ENCODE assay signal across 21 cellular contexts in the genomic region with DNA sequence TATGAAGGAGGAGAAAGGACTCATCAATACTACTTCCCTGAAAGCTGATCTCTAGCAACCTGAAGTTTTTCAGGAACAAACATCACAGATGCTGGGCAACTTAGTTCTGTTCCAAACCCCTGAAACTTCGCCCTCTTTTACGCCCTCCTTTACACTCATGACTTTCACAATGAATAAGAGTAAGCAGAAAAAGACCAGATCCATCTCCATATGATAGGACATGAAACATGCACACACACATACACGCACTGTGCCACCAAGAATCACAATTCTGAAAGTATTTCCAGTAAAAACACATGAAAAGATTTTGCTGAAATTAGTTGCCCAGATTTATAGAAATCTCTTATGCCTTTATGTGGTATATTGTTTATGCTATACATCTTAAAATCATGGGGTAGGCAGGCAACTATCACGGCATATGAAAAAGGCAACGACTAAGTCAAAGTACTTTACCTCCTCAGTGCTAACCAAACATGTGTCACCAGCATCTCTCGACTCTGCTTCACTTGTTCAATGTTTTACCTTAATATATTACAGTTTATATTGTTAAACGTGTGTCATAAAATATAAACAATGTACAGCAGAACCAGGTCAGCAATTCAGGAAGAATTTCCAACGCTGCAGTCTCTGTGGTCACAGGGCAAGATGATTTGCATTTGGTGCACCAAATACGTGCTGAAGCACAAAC. TPM values are rescaled to one million over a fixed set of nuclear protein-coding genes. Genes with fewer than 3 reads are reported as not detected.
"Had no signal": no experiment of that assay in that cellular context is flagged by ENCODE, and none has a peak within 500 bp of the region (broad histone marks: within the 10 kb centered on the region; RNA-seq: fewer than 3 reads in every experiment).

No MANE protein-coding gene starts in this region.

- H3K4me1 ChIP-seq: adrenal gland, breast epithelium, sigmoid colon had no signal

- FAIRE-seq: astrocyte had no signal

- H3K36me3 ChIP-seq: adrenal gland, breast epithelium, gastrocnemius medialis, heart left ventricle, ovary, sigmoid colon, vagina had no signal

- H3K27me3 Mint-ChIP-seq: activated naive CD4-positive, alpha-beta T cell treated with anti-CD3 and anti-CD28 coated beads, Interleukin-2, amount 10 ng/mL, durations not matched to agents 7 days and 5 days; dendritic cell treated with granulocyte-macrophage colony-stimulating factor and Interleukin-4, amounts not matched to agents 40 ng/mL and 50 ng/mL, for 4 days had no signal

- H3K36me3 Mint-ChIP-seq: activated naive CD4-positive, alpha-beta T cell treated with anti-CD3 and anti-CD28 coated beads, Interleukin-2, amount 10 ng/mL, durations not matched to agents 7 days and 5 days; natural killer cell; WTC11 had no signal

- H3K27ac Mint-ChIP-seq: activated naive CD4-positive, alpha-beta T cell treated with anti-CD3 and anti-CD28 coated beads, Interleukin-2, amount 10 ng/mL, durations not matched to agents 7 days and 5 days; dendritic cell treated with granulocyte-macrophage colony-stimulating factor and Interleukin-4, amounts not matched to agents 40 ng/mL and 50 ng/mL, for 4 days; natural killer cell; WTC11 had no signal

- H3K9me3 ChIP-seq: adrenal gland, breast epithelium, gastrocnemius medialis, heart left ventricle, ovary, sigmoid colon, tibial nerve, vagina had no signal

- ATAC-seq: esophagus mucosa, gastrocnemius medialis, heart left ventricle, natural killer cell, WTC11 had no signal

- DNase-seq: activated CD4-positive, alpha-beta T cell treated with anti-CD3 and anti-CD28 coated beads for 4 hours; activated CD8-positive, alpha-beta memory T cell treated with anti-CD3 and anti-CD28 coated beads for 24 hours; activated CD8-positive, alpha-beta memory T cell treated with anti-CD3 and anti-CD28 coated beads, Interleukin-2, amount 50 U/mL, for 48 hours; activated naive CD4-positive, alpha-beta T cell treated with anti-CD3 and anti-CD28 coated beads, Interleukin-2, amount 10 ng/mL, durations not matched to agents 7 days and 5 days; adrenal gland; effector CD8-positive, alpha-beta T cell; gastrocnemius medialis; heart left ventricle; mesenchymal stem cell; natural killer cell; ovary; sigmoid colon; stimulated activated naive CD4-positive, alpha-beta T cell had no signal

- H3K4me3 ChIP-seq: adrenal gland, breast epithelium, gastrocnemius medialis, heart left ventricle, ovary, sigmoid colon, tibial nerve, vagina had no signal

- H3K4me3 Mint-ChIP-seq: activated naive CD4-positive, alpha-beta T cell treated with anti-CD3 and anti-CD28 coated beads, Interleukin-2, amount 10 ng/mL, durations not matched to agents 7 days and 5 days; dendritic cell treated with granulocyte-macrophage colony-stimulating factor and Interleukin-4, amounts not matched to agents 40 ng/mL and 50 ng/mL, for 4 days; natural killer cell; WTC11 had no signal

- H3K27me3 ChIP-seq: adrenal gland, breast epithelium, gastrocnemius medialis, heart left ventricle, ovary, sigmoid colon, tibial nerve, vagina had no signal

- H3K27ac ChIP-seq: adrenal gland, breast epithelium, gastrocnemius medialis, heart left ventricle, ovary, sigmoid colon, tibial nerve, vagina had no signal

- H3K9me3 Mint-ChIP-seq: activated naive CD4-positive, alpha-beta T cell treated with anti-CD3 and anti-CD28 coated beads, Interleukin-2, amount 10 ng/mL, durations not matched to agents 7 days and 5 days; dendritic cell treated with granulocyte-macrophage colony-stimulating factor and Interleukin-4, amounts not matched to agents 40 ng/mL and 50 ng/mL, for 4 days; natural killer cell; WTC11 had no signal

RNA-seq across cellular contexts. Expression of a gene that starts 52.1 kb away (rescaled TPM):
- total RNA-seq: astrocyte, heart left ventricle, natural killer cell, sigmoid colon, SK-MEL-5, vagina had no signal
- polyA plus RNA-seq: heart left ventricle had no signal
